10 cellular contexts compared by ENCODE assay signal in the genomic region with DNA sequence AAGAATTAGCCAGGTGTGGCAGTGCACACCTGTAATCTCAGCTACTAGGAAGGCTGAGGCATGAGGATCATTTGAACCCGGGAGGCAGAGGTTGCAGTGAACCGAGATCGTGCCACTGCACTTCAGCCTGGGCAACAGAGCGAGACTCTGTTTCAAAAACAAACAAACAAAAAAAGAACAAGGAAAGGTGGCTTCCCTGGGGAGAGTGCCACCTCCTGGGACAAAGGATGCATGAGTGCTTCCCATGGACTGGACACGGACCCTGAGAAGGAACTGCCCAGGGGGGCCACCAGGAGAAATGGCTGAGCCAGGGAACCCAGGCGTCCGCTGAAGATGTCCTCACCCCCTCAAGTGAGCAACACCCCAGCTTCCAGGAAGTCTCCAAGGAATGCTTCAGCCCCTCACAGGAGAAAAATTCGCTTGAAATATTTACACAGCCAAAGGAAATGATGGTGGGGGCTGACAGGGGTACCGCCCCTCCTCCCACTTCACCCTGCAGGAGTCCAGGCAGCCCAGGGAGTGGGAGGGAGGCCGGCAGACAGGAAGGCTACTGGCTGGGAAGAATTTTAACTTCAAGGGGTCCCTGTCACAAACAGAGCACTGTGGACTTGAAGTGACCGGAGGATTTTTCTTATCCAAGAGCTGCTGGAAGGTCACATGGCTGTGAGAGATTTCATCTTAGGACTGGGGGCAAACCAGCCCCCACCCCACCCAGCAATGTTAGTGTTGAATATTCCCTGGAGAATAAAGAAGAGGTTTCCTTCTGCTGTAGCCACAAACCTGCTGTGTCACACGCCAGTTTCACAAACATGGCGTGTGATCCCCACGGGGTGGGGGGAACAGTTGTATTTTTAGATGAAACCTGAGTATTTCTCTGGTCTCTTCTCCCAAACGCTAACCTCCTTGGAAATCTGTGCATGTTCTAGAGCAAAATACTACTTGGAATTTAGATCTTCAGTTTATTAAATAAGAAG.
DNase-seq lines count a peak whose midpoint lies in the region; ATAC-seq and TF ChIP-seq lines count a peak whose summit lies in the region.
"Had no signal": no experiment of that assay in that cellular context is flagged by ENCODE, and none has a peak within 500 bp of the region (broad histone marks: within the 10 kb centered on the region; RNA-seq: fewer than 3 reads in every experiment).

No MANE protein-coding gene starts in this region.

- DNase-seq in WTC11 (ENCODE audit: low spot score) (no peak), right atrium auricular region (ENCODE audit: low spot score) (no peak), adrenal gland (no peak)
- no peak for DNase-seq in stimulated activated naive CD8-positive, alpha-beta T cell treated with anti-CD3 and anti-CD28 coated beads, Interleukin-15, Interleukin-2, amounts not matched to agents 100 U/mL and 50 U/mL, for 24 hours
- DNase-seq: activated CD8-positive, alpha-beta T cell treated with anti-CD3 and anti-CD28 coated beads for 36 hours had no signal

- H3K36me3 ChIP-seq in HUES48 (ENCODE audit: control insufficient read depth, insufficient read depth, low read length), result no peaks in the 10 kb centered on the region
- H3K36me3 ChIP-seq in right atrium auricular region, result no peaks in the 10 kb centered on the region
- H3K36me3 ChIP-seq in skeletal muscle tissue (ENCODE audit: control insufficient read depth in 3 of 3, insufficient read depth in 3 of 3, low read length in 3 of 3), result no peaks in the 10 kb centered on the region
- no peaks in the 10 kb centered on the region for H3K36me3 ChIP-seq in adrenal gland (replicated peaks in 1 of 2)

- H3K9ac ChIP-seq in HUES48 (ENCODE audit: low read depth, low read length) (no peak overlapping the region), skeletal muscle tissue (ENCODE audit: low read depth in 1 of 3, low read length in 3 of 3) (peak overlapping the region in 2 of 3 donors; percentile 8 to 70)

- peak overlapping the region; percentile 77 for H3K27ac ChIP-seq in HUES48 (ENCODE audit: low read depth, low read length)
- peak overlapping the region; percentile 65 to 69 for H3K27ac ChIP-seq in right atrium auricular region
- peak overlapping the region; percentile 81 for H3K27ac ChIP-seq in skeletal muscle tissue (ENCODE audit: low read depth, low read length)
- H3K27ac ChIP-seq in adrenal gland, result no peak overlapping the region

- TF ChIP-seq CTCF in WTC11 (IDR thresholded peaks at IDR 0.05) (no peak), right atrium auricular region (IDR thresholded peaks at IDR 0.05) (peak in 1 of 2 donors; percentile 38), adrenal gland (IDR thresholded peaks at IDR 0.05) (peak in 3 of 6 experiments; percentile 7 to 15 (median 13))

- no peaks in the 10 kb centered on the region for H3K27me3 Mint-ChIP-seq in WTC11 (ENCODE audit: low read depth)
- H3K27me3 Mint-ChIP-seq: activated CD8-positive, alpha-beta T cell treated with anti-CD3 and anti-CD28 coated beads for 36 hours; activated naive CD8-positive, alpha-beta T cell had no signal

- H3K27me3 ChIP-seq in HUES48 (ENCODE audit: control insufficient read depth, insufficient read depth, low read length), result no peaks in the 10 kb centered on the region
- H3K27me3 ChIP-seq in right atrium auricular region, result no peaks in the 10 kb centered on the region
- peaks cover 0 to 1% (median 0%) of the 10 kb centered on the region in 3 donors for H3K27me3 ChIP-seq in skeletal muscle tissue (ENCODE audit: control insufficient read depth in 3 of 3, insufficient read depth in 3 of 3, low read length in 3 of 3)
- no peaks in the 10 kb centered on the region for H3K27me3 ChIP-seq in adrenal gland

- H3K27ac Mint-ChIP-seq in WTC11, result peak overlapping the region; percentile 45; the same call in 1 of the 2 replicates
- H3K27ac Mint-ChIP-seq: activated CD8-positive, alpha-beta T cell treated with anti-CD3 and anti-CD28 coated beads for 36 hours; activated naive CD8-positive, alpha-beta T cell had no signal

- no peak overlapping the region for H3K4me3 Mint-ChIP-seq in WTC11
- H3K4me3 Mint-ChIP-seq: activated CD8-positive, alpha-beta T cell treated with anti-CD3 and anti-CD28 coated beads for 36 hours; activated naive CD8-positive, alpha-beta T cell had no signal

- H3K4me3 ChIP-seq in HUES48 (ENCODE audit: low read depth, low read length) (no peak overlapping the region), right atrium auricular region (no peak overlapping the region), skeletal muscle tissue (ENCODE audit: low read length in 3 of 3) (peak overlapping the region; percentile 25 to 35 (median 31)), adrenal gland (no peak overlapping the region)

- H3K9me3 Mint-ChIP-seq in WTC11, result no peaks in the 10 kb centered on the region
- H3K9me3 Mint-ChIP-seq: activated CD8-positive, alpha-beta T cell treated with anti-CD3 and anti-CD28 coated beads for 36 hours had no signal

- POLR2A ChIA-PET in WTC11 (lab: Charles Lee), result no interaction called here

- no peaks in the 10 kb centered on the region for H3K9me3 ChIP-seq in HUES48 (ENCODE audit: control insufficient read depth, insufficient read depth, low read length)
- H3K9me3 ChIP-seq in right atrium auricular region, result no peaks in the 10 kb centered on the region
- no peaks in the 10 kb centered on the region for H3K9me3 ChIP-seq in skeletal muscle tissue (ENCODE audit: control insufficient read depth in 3 of 3, low read length in 3 of 3)
- H3K9me3 ChIP-seq in adrenal gland (replicated peaks in 1 of 3), result no peaks in the 10 kb centered on the region

- TF ChIP-seq POLR2A in adrenal gland (IDR thresholded peaks at IDR 0.05), result no peak

- H3K4me1 ChIP-seq in HUES48 (ENCODE audit: control insufficient read depth, insufficient read depth, low read length) (peaks cover 9% of the 10 kb centered on the region), right atrium auricular region (peaks cover 0 to 29% of the 10 kb centered on the region in 2 donors), skeletal muscle tissue (ENCODE audit: control insufficient read depth in 3 of 3, insufficient read depth in 3 of 3, low read length in 3 of 3) (peaks cover 35 to 65% (median 37%) of the 10 kb centered on the region in 3 donors), adrenal gland (replicated peaks in 1 of 2) (peaks cover 0 to 9% of the 10 kb centered on the region in 2 donors)

- 53 to 66% (median 63%) methylated on average over 14 to 15 of the region's 15 CpGs for WGBS in adrenal gland, 4 donors

- ATAC-seq in WTC11 (no peak), HG03442 (IDR thresholded peaks at IDR 0.05; ENCODE audit: unreplicated experiment) (no peak), GM19023 (IDR thresholded peaks at IDR 0.05; ENCODE audit: unreplicated experiment) (no peak)
- ATAC-seq in stimulated activated naive CD8-positive, alpha-beta T cell treated with anti-CD3 and anti-CD28 coated beads, Interleukin-15, Interleukin-2, amounts not matched to agents 100 U/mL and 50 U/mL, for 24 hours, result no peak
- ATAC-seq: activated CD8-positive, alpha-beta T cell treated with anti-CD3 and anti-CD28 coated beads for 36 hours had no signal

- peaks cover 12% of the 10 kb centered on the region for H3K4me1 Mint-ChIP-seq in WTC11

- CTCF ChIA-PET in WTC11 (lab: Charles Lee), result interaction anchor here (1.4 to 1.8 kb wide), 2 partner anchors 175 to 181 kb away, joined by 4 to 5 read pairs; no protein-coding TSS in a partner anchor

- intact Hi-C loops in adrenal gland (cut with DNase I), result no loop called here

- H3K36me3 Mint-ChIP-seq in WTC11, result no peaks in the 10 kb centered on the region
- H3K36me3 Mint-ChIP-seq: activated naive CD8-positive, alpha-beta T cell had no signal

TF ChIP-seq in WTC11, 78 proteins besides CTCF, POLR2A, EP300 and RAD21 (continues in another document):
- no peak for TF ChIP-seq TCF7 (CRISPR knock-in tag; IDR thresholded peaks at IDR 0.05; ENCODE audit: low read depth)
- no peak for TF ChIP-seq HMGXB4 (CRISPR knock-in tag; IDR thresholded peaks at IDR 0.05)
- no peak for TF ChIP-seq NR3C1 (CRISPR knock-in tag; conservative IDR thresholded peaks at IDR 0.05; ENCODE audit: low read depth)
- TF ChIP-seq ERG (CRISPR knock-in tag; IDR thresholded peaks at IDR 0.05), result no peak
- no peak for TF ChIP-seq IRF2 (CRISPR knock-in tag; IDR thresholded peaks at IDR 0.05; ENCODE audit: borderline replicate concordance, low read depth)
- TF ChIP-seq MYBL2 (CRISPR knock-in tag; IDR thresholded peaks at IDR 0.05), result no peak
- TF ChIP-seq OVOL2 (CRISPR knock-in tag; IDR thresholded peaks at IDR 0.05; ENCODE audit: borderline replicate concordance), result no peak
- TF ChIP-seq ZNF423 (CRISPR knock-in tag; IDR thresholded peaks at IDR 0.05), result 0 out of 2 replicates have a peak, but pooled peaks have one; percentile 29
- TF ChIP-seq HMGA2 (CRISPR knock-in tag; IDR thresholded peaks at IDR 0.05), result no peak

Comparison
In these comparisons a context has a peak if more than half of its experiments do, and no peak if none do; other contexts are left out.
1. H3K27ac ChIP-seq: peak in HUES48 (single experiment), right atrium auricular region (2 of 2) and skeletal muscle tissue (single experiment); none in adrenal gland (0 of 5).
2. H3K4me3 ChIP-seq: peak in skeletal muscle tissue (3 of 3); none in HUES48 (single experiment), right atrium auricular region (0 of 2) and adrenal gland (0 of 4).